In genomic region chr11:9716275-9717039, GRCh38 we compare ENCODE assay signal across 8 cellular contexts. TPM values are rescaled to one million over a fixed set of nuclear protein-coding genes. Genes with fewer than 3 reads are reported as not detected.
DNase-seq lines count a peak whose midpoint lies in the region; ATAC-seq, FAIRE-seq and TF ChIP-seq lines count a peak whose summit lies in the region.

No MANE protein-coding gene starts in this region.

- H3K27me3 ChIP-seq in GM23338 (ENCODE audit: insufficient read depth) (no peaks in the 10 kb centered on the region), bronchial epithelial cell (ENCODE audit: control insufficient read depth, insufficient read depth, low read length) (no peaks in the 10 kb centered on the region), prostate gland (replicated peaks; ENCODE audit: insufficient read depth) (no peaks in the 10 kb centered on the region)

- 86% methylated on average over 4 of the region's 4 CpGs for WGBS in prostate gland

- H3K4me3 ChIP-seq in GM23338: no peak overlapping the region
- H3K4me3 ChIP-seq in bronchial epithelial cell (ENCODE audit: low read depth, low read length): no peak overlapping the region
- H3K4me3 ChIP-seq in prostate gland: no peak overlapping the region

- no peak for ATAC-seq in GM23338

- H3K9me2 ChIP-seq in GM23338 (ENCODE audit: insufficient read depth): no peaks in the 10 kb centered on the region

- peaks cover 28% of the 10 kb centered on the region for H3K36me3 Mint-ChIP-seq in GM23338 (ENCODE audit: low read depth)

- no peak overlapping the region for H2AFZ ChIP-seq in GM23338

- no peaks in the 10 kb centered on the region for H3F3A ChIP-seq in GM23338 (replicated peaks; ENCODE audit: low read depth)

- H3K9me3 ChIP-seq in prostate gland: no peaks in the 10 kb centered on the region

- peaks cover 6% of the 10 kb centered on the region for H3K4me1 Mint-ChIP-seq in GM23338

- TF ChIP-seq POLR2A in prostate gland (IDR thresholded peaks at IDR 0.05): no peak

- H3K4me3 Mint-ChIP-seq in GM23338: no peak overlapping the region

- in situ Hi-C loops in GM13977 (cut with MboI; ENCODE audit: low pct_unique_long_range_greater_than_20kb, low sequenced_read_pairs, unreplicated experiment): no loop called here

- peaks cover 7% of the 10 kb centered on the region for H3K4me1 ChIP-seq in GM23338 (ENCODE audit: insufficient read depth)
- H3K4me1 ChIP-seq in prostate gland (replicated peaks): no peaks in the 10 kb centered on the region

- no peak overlapping the region for H3K4me2 ChIP-seq in GM23338

- H3K9me3 Mint-ChIP-seq in GM23338: no peaks in the 10 kb centered on the region; the same call in 2 of the 3 replicates

- H3K27ac ChIP-seq in GM23338 (ENCODE audit: low read depth): peak overlapping the region; percentile 51; the same call in 1 of the 2 replicates
- no peak overlapping the region for H3K27ac ChIP-seq in prostate gland

- peak overlapping the region; percentile 18; the same call in 1 of the 2 replicates for H3K27ac Mint-ChIP-seq in GM23338

- no peak for FAIRE-seq in bronchial epithelial cell (lab: Jason Lieb, UNC)

- H4K20me1 ChIP-seq in GM23338 (replicated peaks; ENCODE audit: insufficient read depth): no peaks in the 10 kb centered on the region; the same call in 1 of the 2 replicates

- H3K79me2 ChIP-seq in GM23338 (replicated peaks; ENCODE audit: insufficient read depth): 0 out of 2 replicates have a peak, but pooled peaks cover 8% of the 10 kb centered on the region

- H3K27me3 Mint-ChIP-seq in GM23338 (ENCODE audit: insufficient read depth, low read depth, poor library complexity): no peaks in the 10 kb centered on the region

- intact Hi-C loops in prostate gland (cut with DNase I): no loop called here

- no peaks in the 10 kb centered on the region; the same call in 1 of the 2 replicates for H3K36me3 ChIP-seq in GM23338 (ENCODE audit: insufficient read depth)
- H3K36me3 ChIP-seq in bronchial epithelial cell (ENCODE audit: control insufficient read depth, insufficient read depth, low read length): peaks cover 3% of the 10 kb centered on the region
- no peaks in the 10 kb centered on the region for H3K36me3 ChIP-seq in prostate gland

- DNase-seq in GM13977 (ENCODE audit: low spot score) (peak; percentile 43), GM23338 (ENCODE audit: low spot score) (no peak), NAMALWA (ENCODE audit: low spot score) (peak; percentile 56), bronchial epithelial cell (ENCODE audit: low read depth) (peak; percentile 63), non-pigmented ciliary epithelial cell (ENCODE audit: low read depth) (peak; percentile 48), NCI-H774 (lab: John Stamatoyannopoulos, UW) (no peak), NCI-H1436 (lab: John Stamatoyannopoulos, UW) (no peak), prostate gland (ENCODE audit: low spot score) (no peak)

- TF ChIP-seq CTCF in GM13977 (IDR thresholded peaks at IDR 0.05; ENCODE audit: extremely low read depth, insufficient read depth, missing control alignments) (no peak), GM23338 (conservative IDR thresholded peaks at IDR 0.05; ENCODE audit: low read depth in 2 of 2) (no peak), bronchial epithelial cell (IDR thresholded peaks at IDR 0.05; ENCODE audit: insufficient read depth, low read length, severe bottlenecking) (no peak), prostate gland (IDR thresholded peaks at IDR 0.05) (no peak)

TF ChIP-seq in GM23338, 12 proteins besides CTCF, POLR2A, EP300 and RAD21:
- TF ChIP-seq EZH2 (IDR thresholded peaks at IDR 0.05; ENCODE audit: low read depth, unreplicated experiment) (no peak), EZH2phosphoT487 (IDR thresholded peaks at IDR 0.05; ENCODE audit: unreplicated experiment) (no peak), POLR2AphosphoS5 (IDR thresholded peaks at IDR 0.05; ENCODE audit: low read depth) (no peak), CREB1 (CRISPR knock-in tag; IDR thresholded peaks at IDR 0.05; ENCODE audit: low read depth) (no peak), STAT1 (IDR thresholded peaks at IDR 0.05; ENCODE audit: unreplicated experiment) (no peak), JUNB (IDR thresholded peaks at IDR 0.05; ENCODE audit: unreplicated experiment) (no peak)
- TF ChIP-seq, protein P1, sequence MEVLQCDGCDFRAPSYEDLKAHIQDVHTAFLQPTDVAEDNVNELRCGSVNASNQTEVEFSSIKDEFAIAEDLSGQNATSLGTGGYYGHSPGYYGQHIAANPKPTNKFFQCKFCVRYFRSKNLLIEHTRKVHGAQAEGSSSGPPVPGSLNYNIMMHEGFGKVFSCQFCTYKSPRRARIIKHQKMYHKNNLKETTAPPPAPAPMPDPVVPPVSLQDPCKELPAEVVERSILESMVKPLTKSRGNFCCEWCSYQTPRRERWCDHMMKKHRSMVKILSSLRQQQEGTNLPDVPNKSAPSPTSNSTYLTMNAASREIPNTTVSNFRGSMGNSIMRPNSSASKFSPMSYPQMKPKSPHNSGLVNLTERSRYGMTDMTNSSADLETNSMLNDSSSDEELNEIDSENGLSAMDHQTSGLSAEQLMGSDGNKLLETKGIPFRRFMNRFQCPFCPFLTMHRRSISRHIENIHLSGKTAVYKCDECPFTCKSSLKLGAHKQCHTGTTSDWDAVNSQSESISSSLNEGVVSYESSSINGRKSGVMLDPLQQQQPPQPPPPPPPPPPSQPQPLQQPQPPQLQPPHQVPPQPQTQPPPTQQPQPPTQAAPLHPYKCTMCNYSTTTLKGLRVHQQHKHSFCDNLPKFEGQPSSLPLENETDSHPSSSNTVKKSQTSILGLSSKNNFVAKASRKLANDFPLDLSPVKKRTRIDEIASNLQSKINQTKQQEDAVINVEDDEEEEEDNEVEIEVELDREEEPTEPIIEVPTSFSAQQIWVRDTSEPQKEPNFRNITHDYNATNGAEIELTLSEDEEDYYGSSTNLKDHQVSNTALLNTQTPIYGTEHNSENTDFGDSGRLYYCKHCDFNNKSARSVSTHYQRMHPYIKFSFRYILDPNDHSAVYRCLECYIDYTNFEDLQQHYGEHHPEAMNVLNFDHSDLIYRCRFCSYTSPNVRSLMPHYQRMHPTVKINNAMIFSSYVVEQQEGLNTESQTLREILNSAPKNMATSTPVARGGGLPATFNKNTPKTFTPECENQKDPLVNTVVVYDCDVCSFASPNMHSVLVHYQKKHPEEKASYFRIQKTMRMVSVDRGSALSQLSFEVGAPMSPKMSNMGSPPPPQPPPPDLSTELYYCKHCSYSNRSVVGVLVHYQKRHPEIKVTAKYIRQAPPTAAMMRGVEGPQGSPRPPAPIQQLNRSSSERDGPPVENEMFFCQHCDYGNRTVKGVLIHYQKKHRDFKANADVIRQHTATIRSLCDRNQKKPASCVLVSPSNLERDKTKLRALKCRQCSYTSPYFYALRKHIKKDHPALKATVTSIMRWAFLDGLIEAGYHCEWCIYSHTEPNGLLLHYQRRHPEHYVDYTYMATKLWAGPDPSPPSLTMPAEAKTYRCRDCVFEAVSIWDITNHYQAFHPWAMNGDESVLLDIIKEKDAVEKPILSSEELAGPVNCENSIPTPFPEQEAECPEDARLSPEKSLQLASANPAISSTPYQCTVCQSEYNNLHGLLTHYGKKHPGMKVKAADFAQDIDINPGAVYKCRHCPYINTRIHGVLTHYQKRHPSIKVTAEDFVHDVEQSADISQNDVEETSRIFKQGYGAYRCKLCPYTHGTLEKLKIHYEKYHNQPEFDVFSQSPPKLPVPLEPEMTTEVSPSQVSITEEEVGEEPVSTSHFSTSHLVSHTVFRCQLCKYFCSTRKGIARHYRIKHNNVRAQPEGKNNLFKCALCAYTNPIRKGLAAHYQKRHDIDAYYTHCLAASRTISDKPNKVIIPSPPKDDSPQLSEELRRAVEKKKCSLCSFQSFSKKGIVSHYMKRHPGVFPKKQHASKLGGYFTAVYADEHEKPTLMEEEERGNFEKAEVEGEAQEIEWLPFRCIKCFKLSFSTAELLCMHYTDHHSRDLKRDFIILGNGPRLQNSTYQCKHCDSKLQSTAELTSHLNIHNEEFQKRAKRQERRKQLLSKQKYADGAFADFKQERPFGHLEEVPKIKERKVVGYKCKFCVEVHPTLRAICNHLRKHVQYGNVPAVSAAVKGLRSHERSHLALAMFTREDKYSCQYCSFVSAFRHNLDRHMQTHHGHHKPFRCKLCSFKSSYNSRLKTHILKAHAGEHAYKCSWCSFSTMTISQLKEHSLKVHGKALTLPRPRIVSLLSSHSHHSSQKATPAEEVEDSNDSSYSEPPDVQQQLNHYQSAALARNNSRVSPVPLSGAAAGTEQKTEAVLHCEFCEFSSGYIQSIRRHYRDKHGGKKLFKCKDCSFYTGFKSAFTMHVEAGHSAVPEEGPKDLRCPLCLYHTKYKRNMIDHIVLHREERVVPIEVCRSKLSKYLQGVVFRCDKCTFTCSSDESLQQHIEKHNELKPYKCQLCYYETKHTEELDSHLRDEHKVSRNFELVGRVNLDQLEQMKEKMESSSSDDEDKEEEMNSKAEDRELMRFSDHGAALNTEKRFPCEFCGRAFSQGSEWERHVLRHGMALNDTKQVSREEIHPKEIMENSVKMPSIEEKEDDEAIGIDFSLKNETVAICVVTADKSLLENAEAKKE (CRISPR knock-in tag; IDR thresholded peaks at IDR 0.05): no peak
- TF ChIP-seq, protein P2, sequence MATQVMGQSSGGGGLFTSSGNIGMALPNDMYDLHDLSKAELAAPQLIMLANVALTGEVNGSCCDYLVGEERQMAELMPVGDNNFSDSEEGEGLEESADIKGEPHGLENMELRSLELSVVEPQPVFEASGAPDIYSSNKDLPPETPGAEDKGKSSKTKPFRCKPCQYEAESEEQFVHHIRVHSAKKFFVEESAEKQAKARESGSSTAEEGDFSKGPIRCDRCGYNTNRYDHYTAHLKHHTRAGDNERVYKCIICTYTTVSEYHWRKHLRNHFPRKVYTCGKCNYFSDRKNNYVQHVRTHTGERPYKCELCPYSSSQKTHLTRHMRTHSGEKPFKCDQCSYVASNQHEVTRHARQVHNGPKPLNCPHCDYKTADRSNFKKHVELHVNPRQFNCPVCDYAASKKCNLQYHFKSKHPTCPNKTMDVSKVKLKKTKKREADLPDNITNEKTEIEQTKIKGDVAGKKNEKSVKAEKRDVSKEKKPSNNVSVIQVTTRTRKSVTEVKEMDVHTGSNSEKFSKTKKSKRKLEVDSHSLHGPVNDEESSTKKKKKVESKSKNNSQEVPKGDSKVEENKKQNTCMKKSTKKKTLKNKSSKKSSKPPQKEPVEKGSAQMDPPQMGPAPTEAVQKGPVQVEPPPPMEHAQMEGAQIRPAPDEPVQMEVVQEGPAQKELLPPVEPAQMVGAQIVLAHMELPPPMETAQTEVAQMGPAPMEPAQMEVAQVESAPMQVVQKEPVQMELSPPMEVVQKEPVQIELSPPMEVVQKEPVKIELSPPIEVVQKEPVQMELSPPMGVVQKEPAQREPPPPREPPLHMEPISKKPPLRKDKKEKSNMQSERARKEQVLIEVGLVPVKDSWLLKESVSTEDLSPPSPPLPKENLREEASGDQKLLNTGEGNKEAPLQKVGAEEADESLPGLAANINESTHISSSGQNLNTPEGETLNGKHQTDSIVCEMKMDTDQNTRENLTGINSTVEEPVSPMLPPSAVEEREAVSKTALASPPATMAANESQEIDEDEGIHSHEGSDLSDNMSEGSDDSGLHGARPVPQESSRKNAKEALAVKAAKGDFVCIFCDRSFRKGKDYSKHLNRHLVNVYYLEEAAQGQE (IDR thresholded peaks at IDR 0.05; ENCODE audit: unreplicated experiment): no peak

RNA-seq across cellular contexts. Expression of gene SWAP70, which starts 52.6 kb away (rescaled TPM):
- total RNA-seq in GM23338 (2014; rRNA removed; shearing (Covaris generic)): 29.0 and 30.3 TPM in 2 replicates
- 28.2 and 33.3 TPM in 2 replicates for polyA plus RNA-seq in GM23338 (2016; fragmentation: Nextera tagmentation; extraction: Ambion mirVana)
- 26.3 and 27.1 TPM in 2 replicates for total RNA-seq in bronchial epithelial cell
- 10 to 100 TPM; 20.8 to 25.2 TPM for total RNA-seq in prostate gland

Comparison
In these comparisons a context has a peak if more than half of its experiments do, and no peak if none do; other contexts are left out.
1. DNase-seq: peak in GM13977 (single experiment), NAMALWA (single experiment), bronchial epithelial cell (single experiment) and non-pigmented ciliary epithelial cell (single experiment); none in GM23338 (single experiment), NCI-H774 (single experiment), NCI-H1436 (single experiment) and prostate gland (single experiment).